ENCODE assay signal across 1 cellular context in genomic region chr3:147653309-147653923, GRCh38.
TF ChIP-seq lines count a peak whose summit lies in the region.

No MANE protein-coding gene starts in this region.

TF ChIP-seq in WTC11, 78 proteins besides CTCF, POLR2A, EP300 and RAD21 (continued from another document):
- TF ChIP-seq, protein P1, sequence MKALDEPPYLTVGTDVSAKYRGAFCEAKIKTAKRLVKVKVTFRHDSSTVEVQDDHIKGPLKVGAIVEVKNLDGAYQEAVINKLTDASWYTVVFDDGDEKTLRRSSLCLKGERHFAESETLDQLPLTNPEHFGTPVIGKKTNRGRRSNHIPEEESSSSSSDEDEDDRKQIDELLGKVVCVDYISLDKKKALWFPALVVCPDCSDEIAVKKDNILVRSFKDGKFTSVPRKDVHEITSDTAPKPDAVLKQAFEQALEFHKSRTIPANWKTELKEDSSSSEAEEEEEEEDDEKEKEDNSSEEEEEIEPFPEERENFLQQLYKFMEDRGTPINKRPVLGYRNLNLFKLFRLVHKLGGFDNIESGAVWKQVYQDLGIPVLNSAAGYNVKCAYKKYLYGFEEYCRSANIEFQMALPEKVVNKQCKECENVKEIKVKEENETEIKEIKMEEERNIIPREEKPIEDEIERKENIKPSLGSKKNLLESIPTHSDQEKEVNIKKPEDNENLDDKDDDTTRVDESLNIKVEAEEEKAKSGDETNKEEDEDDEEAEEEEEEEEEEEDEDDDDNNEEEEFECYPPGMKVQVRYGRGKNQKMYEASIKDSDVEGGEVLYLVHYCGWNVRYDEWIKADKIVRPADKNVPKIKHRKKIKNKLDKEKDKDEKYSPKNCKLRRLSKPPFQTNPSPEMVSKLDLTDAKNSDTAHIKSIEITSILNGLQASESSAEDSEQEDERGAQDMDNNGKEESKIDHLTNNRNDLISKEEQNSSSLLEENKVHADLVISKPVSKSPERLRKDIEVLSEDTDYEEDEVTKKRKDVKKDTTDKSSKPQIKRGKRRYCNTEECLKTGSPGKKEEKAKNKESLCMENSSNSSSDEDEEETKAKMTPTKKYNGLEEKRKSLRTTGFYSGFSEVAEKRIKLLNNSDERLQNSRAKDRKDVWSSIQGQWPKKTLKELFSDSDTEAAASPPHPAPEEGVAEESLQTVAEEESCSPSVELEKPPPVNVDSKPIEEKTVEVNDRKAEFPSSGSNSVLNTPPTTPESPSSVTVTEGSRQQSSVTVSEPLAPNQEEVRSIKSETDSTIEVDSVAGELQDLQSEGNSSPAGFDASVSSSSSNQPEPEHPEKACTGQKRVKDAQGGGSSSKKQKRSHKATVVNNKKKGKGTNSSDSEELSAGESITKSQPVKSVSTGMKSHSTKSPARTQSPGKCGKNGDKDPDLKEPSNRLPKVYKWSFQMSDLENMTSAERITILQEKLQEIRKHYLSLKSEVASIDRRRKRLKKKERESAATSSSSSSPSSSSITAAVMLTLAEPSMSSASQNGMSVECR (CRISPR knock-in tag; IDR thresholded peaks at IDR 0.05; ENCODE audit: borderline replicate concordance), result no peak
- TF ChIP-seq PRDM15 (CRISPR knock-in tag; IDR thresholded peaks at IDR 0.05) (no peak), FOXK1 (CRISPR knock-in tag; IDR thresholded peaks at IDR 0.05) (no peak)
